In genomic region chr1:33256335-33256700, GRCh38 we compare ENCODE assay signal across 8 cellular contexts. TPM values are rescaled to one million over a fixed set of nuclear protein-coding genes. Genes with fewer than 3 reads are reported as not detected.
A peak's percentile ranks its signal among the peaks of the same experiment; 100 is the strongest.
DNase-seq lines count a peak whose midpoint lies in the region; TF ChIP-seq lines count a peak whose summit lies in the region.

Gene ZNF362, plus strand, starts transcription at chr1:33256492. Its CDS starts 14,083 bp downstream, at chr1:33270575.

- TF ChIP-seq POLR2A in suprapubic skin (IDR thresholded peaks at IDR 0.05) = no peak

- H3K4me1 Mint-ChIP-seq in activated naive CD4-positive, alpha-beta T cell treated with anti-CD3 and anti-CD28 coated beads, Interleukin-2, amount 50 U/mL, for 24 hours = peaks cover 38% of the 10 kb centered on the region

- H3K27me3 Mint-ChIP-seq in activated naive CD4-positive, alpha-beta T cell treated with anti-CD3 and anti-CD28 coated beads, Interleukin-2, amount 50 U/mL, for 24 hours = no peaks in the 10 kb centered on the region

- peak within 1 kb of the TSS; percentile 72 for H3K4me3 ChIP-seq in suprapubic skin

- no CpG with 5 or more reads among the region's 61 CpGs for WGBS in suprapubic skin

- DNase-seq in NCI-H2029 (lab: John Stamatoyannopoulos, UW) (peak; percentile 37), NCI-H2029 treated with DMSO at 0.1 percent for 48 hours (lab: John Stamatoyannopoulos, UW) (no peak), HT-29 (ENCODE audit: low spot score) (peak; percentile 54), SKM-1 treated with dmso at 0.1 percent for 144 hours (lab: John Stamatoyannopoulos, UW; ENCODE audit: unreplicated experiment) (peak; percentile 22), globus pallidus (ENCODE audit: low spot score) (peak; percentile 26), nucleus accumbens (lab: John Stamatoyannopoulos, UW) (peak in 39 of 56 donors; percentile 2 to 69 (median 31)), suprapubic skin (ENCODE audit: low spot score in 2 of 2) (no peak)

- H3K4me1 ChIP-seq in suprapubic skin = peaks cover 48% of the 10 kb centered on the region

- no peak for TF ChIP-seq CTCF in suprapubic skin (IDR thresholded peaks at IDR 0.05)

- no peaks in the 10 kb centered on the region for H3K27me3 ChIP-seq in suprapubic skin

- no peak for TF ChIP-seq EP300 in suprapubic skin (IDR thresholded peaks at IDR 0.05)

- H3K36me3 ChIP-seq in suprapubic skin = no peaks in the 10 kb centered on the region

- no peaks in the 10 kb centered on the region for H3K9me3 ChIP-seq in suprapubic skin

- H3K9me3 Mint-ChIP-seq in activated naive CD4-positive, alpha-beta T cell treated with anti-CD3 and anti-CD28 coated beads, Interleukin-2, amount 50 U/mL, for 24 hours = no peaks in the 10 kb centered on the region

- H3K27ac ChIP-seq in suprapubic skin = peak within 1 kb of the TSS; percentile 96

- peak within 1 kb of the TSS; percentile 98 for H3K4me3 Mint-ChIP-seq in activated naive CD4-positive, alpha-beta T cell treated with anti-CD3 and anti-CD28 coated beads, Interleukin-2, amount 50 U/mL, for 24 hours

- no peaks in the 10 kb centered on the region for H3K36me3 Mint-ChIP-seq in activated naive CD4-positive, alpha-beta T cell treated with anti-CD3 and anti-CD28 coated beads, Interleukin-2, amount 50 U/mL, for 24 hours

- peak within 1 kb of the TSS; percentile 98 for H3K27ac Mint-ChIP-seq in activated naive CD4-positive, alpha-beta T cell treated with anti-CD3 and anti-CD28 coated beads, Interleukin-2, amount 50 U/mL, for 24 hours

RNA-seq across cellular contexts. Expression of gene ZNF362, which starts in this region (rescaled TPM):
- 1.2 and 1.3 TPM in 2 replicates for total RNA-seq in HT-29 (2014; rRNA removed; shearing (Covaris generic))
- total RNA-seq in suprapubic skin = 10 to 100 TPM; 18.7 to 23.9 (median 21.9) TPM

Comparison
In these comparisons a context has a peak if more than half of its experiments do, and no peak if none do; other contexts are left out.
1. DNase-seq: peak in NCI-H2029 (single experiment), HT-29 (single experiment), SKM-1 treated with dmso at 0.1 percent for 144 hours (single experiment), globus pallidus (single experiment) and nucleus accumbens (39 of 56); none in NCI-H2029 treated with DMSO at 0.1 percent for 48 hours (single experiment) and suprapubic skin (0 of 2).